ENCODE assay signal across 6 cellular contexts in the genomic region with DNA sequence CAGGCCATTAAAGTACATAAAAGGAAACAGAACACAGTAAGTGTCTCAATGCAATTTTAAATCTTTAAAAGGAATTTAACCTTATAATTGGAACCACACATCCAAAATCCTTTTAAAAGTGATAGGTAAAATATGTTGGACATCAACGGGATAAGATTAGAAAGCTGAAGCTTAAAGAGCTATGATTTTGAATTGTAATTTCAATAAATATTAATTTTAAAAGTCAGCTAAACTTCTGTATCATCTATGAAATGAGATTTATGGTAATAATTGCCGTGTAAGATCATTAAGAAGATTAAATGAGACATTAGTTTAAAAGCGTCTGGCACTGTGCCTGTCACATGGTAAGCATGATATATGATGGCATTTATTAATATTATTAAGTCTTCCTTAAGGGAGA.
"Had no signal": no experiment of that assay in that cellular context is flagged by ENCODE, and none has a peak within 500 bp of the region (broad histone marks: within the 10 kb centered on the region; RNA-seq: fewer than 3 reads in every experiment).

No MANE protein-coding gene starts in this region.

- DNase-seq: GM23248, GOT3, H7, HFFc6 had no signal

- H3K27ac Mint-ChIP-seq: HFFc6, IgD-negative memory B cell had no signal

- H3K4me3 Mint-ChIP-seq: HFFc6, IgD-negative memory B cell had no signal

- H3K4me1 Mint-ChIP-seq: IgD-negative memory B cell had no signal

- FAIRE-seq: HepG2 had no signal
